In genomic region chr5:86757824-86758223, GRCh38 we compare ENCODE assay signal across 14 cellular contexts.
DNase-seq lines count a peak whose midpoint lies in the region; FAIRE-seq and TF ChIP-seq lines count a peak whose summit lies in the region.
"Had no signal": no experiment of that assay in that cellular context is flagged by ENCODE, and none has a peak within 500 bp of the region (broad histone marks: within the 10 kb centered on the region; RNA-seq: fewer than 3 reads in every experiment).

No MANE protein-coding gene starts in this region.

- DNase-seq in NCI-H69 (lab: John Stamatoyannopoulos, UW) (peak; percentile 69), astrocyte of the spinal cord (ENCODE audit: low read depth, low spot score) (peak; percentile 58), urothelium cell line (ENCODE audit: low spot score) (peak; percentile 17), NCI-H345 (lab: John Stamatoyannopoulos, UW) (no peak), cerebellar nuclear complex (lab: John Stamatoyannopoulos, UW) (no peak), GM19240 (ENCODE audit: insufficient read length, low spot score) (no peak)
- DNase-seq: activated naive CD8-positive, alpha-beta T cell treated with anti-CD3 and anti-CD28 coated beads, Interleukin-2, amount 10 ng/mL, durations not matched to agents 7 days and 5 days; activated T-cell treated with anti-CD3 and anti-CD28 coated beads, Interleukin-2, amount 50 U/mL, for 72 hours; AML-193; NCI-H1417 treated with DMSO at 0.1 percent for 48 hours had no signal

- no peak overlapping the region for H3K4me3 ChIP-seq in HEK293 (ENCODE audit: low read depth, low read length)
- no peak overlapping the region for H3K4me3 ChIP-seq in astrocyte of the spinal cord (ENCODE audit: low read depth, low read length)
- H3K4me3 ChIP-seq: cardiac muscle cell, esophagus muscularis mucosa had no signal

- no peaks in the 10 kb centered on the region for H3K9me3 ChIP-seq in HEK293 (ENCODE audit: control insufficient read depth, insufficient read depth, low read depth, low read length)
- H3K9me3 ChIP-seq: esophagus muscularis mucosa had no signal

- no peaks in the 10 kb centered on the region for H3K36me3 ChIP-seq in HEK293 (ENCODE audit: control insufficient read depth in 2 of 2, insufficient read depth in 1 of 2, low read length in 2 of 2)
- H3K36me3 ChIP-seq: cardiac muscle cell, esophagus muscularis mucosa had no signal

- TF ChIP-seq CTCF in HEK293 (tag by site-specific recombination; IDR thresholded peaks at IDR 0.05): no peak
- no peak for TF ChIP-seq CTCF in astrocyte of the spinal cord (IDR thresholded peaks at IDR 0.05; ENCODE audit: low read depth, low read length)

- H3K4me1 ChIP-seq in HEK293 (ENCODE audit: control insufficient read depth, insufficient read depth, low read length): no peaks in the 10 kb centered on the region
- H3K4me1 ChIP-seq: esophagus muscularis mucosa, parathyroid adenoma had no signal

- FAIRE-seq in urothelium cell line (lab: Jason Lieb, UNC): no peak

- CTCF ChIA-PET in HEK293 (lab: Yijun Ruan, JAX): interaction anchor here (0.7 kb wide), 1 partner anchor 21 kb away, joined by 4 read pairs; no protein-coding TSS in a partner anchor

- POLR2A ChIA-PET in HEK293 (lab: Yijun Ruan, JAX): no interaction called here

- in situ Hi-C loops in astrocyte of the spinal cord (cut with HindIII; ENCODE audit: low sequenced_read_pairs): no loop called here

- no peak overlapping the region for H3K27ac ChIP-seq in HEK293 (ENCODE audit: extremely low read depth, low read depth, low read length)
- H3K27ac ChIP-seq: cardiac muscle cell, esophagus muscularis mucosa, parathyroid adenoma had no signal

TF ChIP-seq in HEK293, 187 proteins besides CTCF, POLR2A, EP300 and RAD21:
- TF ChIP-seq ZNF707 (tag by site-specific recombination; IDR thresholded peaks at IDR 0.05) (no peak), ZNF146 (tag by site-specific recombination; IDR thresholded peaks at IDR 0.05) (no peak), RBAK (tag by site-specific recombination; IDR thresholded peaks at IDR 0.05) (no peak), ZNF416 (tag by site-specific recombination; IDR thresholded peaks at IDR 0.05) (no peak), ZBTB6 (tag by site-specific recombination; IDR thresholded peaks at IDR 0.05) (no peak), ZNF280D (tag by site-specific recombination; IDR thresholded peaks at IDR 0.05) (0 out of 2 replicates have a peak, but pooled peaks have one; percentile 10), HIC1 (tag by site-specific recombination; IDR thresholded peaks at IDR 0.05) (0 out of 2 replicates have a peak, but pooled peaks have one; percentile 42), ZBTB21 (tag by site-specific recombination; IDR thresholded peaks at IDR 0.05) (peak; percentile 68), SP3 (tag by site-specific recombination; IDR thresholded peaks at IDR 0.05) (peak; percentile 32; the same call in 1 of the 2 replicates), ZNF629 (tag by site-specific recombination; IDR thresholded peaks at IDR 0.05) (peak; percentile 52; the same call in 1 of the 2 replicates), ZNF677 (tag by site-specific recombination; IDR thresholded peaks at IDR 0.05) (no peak), OSR2 (tag by site-specific recombination; IDR thresholded peaks at IDR 0.05) (peak; percentile 47), ZFP37 (tag by site-specific recombination; IDR thresholded peaks at IDR 0.05) (peak; percentile 51; the same call in 1 of the 2 replicates), ZBTB48 (tag by site-specific recombination; IDR thresholded peaks at IDR 0.05) (peak; percentile 44; the same call in 1 of the 2 replicates), TCF7L2 (IDR thresholded peaks at IDR 0.05; ENCODE audit: borderline replicate concordance, low read depth, low read length) (no peak), WT1 (tag by site-specific recombination; IDR thresholded peaks at IDR 0.05) (0 out of 2 replicates have a peak, but pooled peaks have one; percentile 20)

Comparison
In these comparisons a context has a peak if more than half of its experiments do, and no peak if none do; other contexts are left out.
1. DNase-seq: peak in NCI-H69 (single experiment), astrocyte of the spinal cord (single experiment) and urothelium cell line (single experiment); none in NCI-H345 (single experiment), cerebellar nuclear complex (0 of 2) and GM19240 (single experiment).